8 cellular contexts compared by ENCODE assay signal in genomic region chrX:7996414-7996813, GRCh38.
DNase-seq lines count a peak whose midpoint lies in the region; TF ChIP-seq lines count a peak whose summit lies in the region.

No MANE protein-coding gene starts in this region.

- intact Hi-C loops in transverse colon (cut with DNase I; ENCODE audit: low total_unique reads): loop anchor here (5.0 kb wide), 1 partner anchor 741 kb away; no protein-coding TSS in a partner anchor

- no peaks in the 10 kb centered on the region for H3K27me3 ChIP-seq in H7 (ENCODE audit: control insufficient read depth, insufficient read depth, low read length)
- H3K27me3 ChIP-seq in transverse colon: no peaks in the 10 kb centered on the region

- no peak overlapping the region for H3K4me3 ChIP-seq in H7 (ENCODE audit: insufficient read depth, low read depth, low read length)
- no peak overlapping the region for H3K4me3 ChIP-seq in astrocyte of the cerebellum (ENCODE audit: low read depth, low read length)
- no peak overlapping the region for H3K4me3 ChIP-seq in transverse colon

- TF ChIP-seq POLR2A in transverse colon (IDR thresholded peaks at IDR 0.05): no peak

- no peak for TF ChIP-seq EP300 in transverse colon (IDR thresholded peaks at IDR 0.05; ENCODE audit: low read depth)

- TF ChIP-seq CTCF in astrocyte of the cerebellum (IDR thresholded peaks at IDR 0.05; ENCODE audit: low read depth, low read length, missing control alignments) (peak; percentile 44), transverse colon (IDR thresholded peaks at IDR 0.05) (peak; percentile 41 to 61 (median 49))

- no peak overlapping the region for H3K27ac ChIP-seq in transverse colon

- H3K36me3 ChIP-seq in H7 (replicated peaks; ENCODE audit: control insufficient read depth, insufficient read depth, low read length) (no peaks in the 10 kb centered on the region), transverse colon (no peaks in the 10 kb centered on the region)

- in situ Hi-C loops in astrocyte of the cerebellum (cut with HindIII; ENCODE audit: low sequenced_read_pairs) (no loop called here), transverse colon (cut with MboI; ENCODE audit: low pct_ligation_motif_present in 1 of 4, low pct_unique_long_range_greater_than_20kb in 1 of 4, low sequenced_read_pairs in 3 of 4) (loop anchor here (10.0 to 25.0 kb wide), 2 partner anchors 738 to 741 kb away; partner anchors contain the start of gene ANOS1 (in 4 of the 4))

- no peaks in the 10 kb centered on the region for H3K9me3 ChIP-seq in transverse colon

- DNase-seq in activated CD4-positive, alpha-beta T cell treated with anti-CD3 and anti-CD28 coated beads for 48 hours: peak; percentile 18
- DNase-seq in activated CD4-positive, alpha-beta T cell treated with anti-CD3 and anti-CD28 coated beads, Interleukin-2, amount 50 U/mL, for 4 hours: no peak
- peak; percentile 26 for DNase-seq in H7
- peak; percentile 38 for DNase-seq in NCI-H460 (ENCODE audit: extremely low read depth, low read depth)
- DNase-seq in astrocyte of the cerebellum (ENCODE audit: low read depth): peak; percentile 26
- peak; percentile 54 for DNase-seq in kidney tubule cell (ENCODE audit: low spot score)
- peak; percentile 21 for DNase-seq in transverse colon
- no peak for DNase-seq in OCI-M2 (lab: John Stamatoyannopoulos, UW; ENCODE audit: unreplicated experiment)

- H3K4me1 ChIP-seq in transverse colon: no peaks in the 10 kb centered on the region

- 11 to 17% methylated on average over 2 of the region's 2 CpGs for WGBS in transverse colon (ENCODE audit: low coverage in 1 of 2), 2 donors

Comparison
In these comparisons a context has a peak if more than half of its experiments do, and no peak if none do; other contexts are left out.
1. DNase-seq: peak in activated CD4-positive, alpha-beta T cell treated with anti-CD3 and anti-CD28 coated beads for 48 hours (single experiment), H7 (single experiment), NCI-H460 (single experiment), astrocyte of the cerebellum (single experiment), kidney tubule cell (single experiment) and transverse colon (single experiment); none in activated CD4-positive, alpha-beta T cell treated with anti-CD3 and anti-CD28 coated beads, Interleukin-2, amount 50 U/mL, for 4 hours (0 of 2) and OCI-M2 (single experiment).